Comparison of ENCODE assay signal across 8 cellular contexts in the genomic region with DNA sequence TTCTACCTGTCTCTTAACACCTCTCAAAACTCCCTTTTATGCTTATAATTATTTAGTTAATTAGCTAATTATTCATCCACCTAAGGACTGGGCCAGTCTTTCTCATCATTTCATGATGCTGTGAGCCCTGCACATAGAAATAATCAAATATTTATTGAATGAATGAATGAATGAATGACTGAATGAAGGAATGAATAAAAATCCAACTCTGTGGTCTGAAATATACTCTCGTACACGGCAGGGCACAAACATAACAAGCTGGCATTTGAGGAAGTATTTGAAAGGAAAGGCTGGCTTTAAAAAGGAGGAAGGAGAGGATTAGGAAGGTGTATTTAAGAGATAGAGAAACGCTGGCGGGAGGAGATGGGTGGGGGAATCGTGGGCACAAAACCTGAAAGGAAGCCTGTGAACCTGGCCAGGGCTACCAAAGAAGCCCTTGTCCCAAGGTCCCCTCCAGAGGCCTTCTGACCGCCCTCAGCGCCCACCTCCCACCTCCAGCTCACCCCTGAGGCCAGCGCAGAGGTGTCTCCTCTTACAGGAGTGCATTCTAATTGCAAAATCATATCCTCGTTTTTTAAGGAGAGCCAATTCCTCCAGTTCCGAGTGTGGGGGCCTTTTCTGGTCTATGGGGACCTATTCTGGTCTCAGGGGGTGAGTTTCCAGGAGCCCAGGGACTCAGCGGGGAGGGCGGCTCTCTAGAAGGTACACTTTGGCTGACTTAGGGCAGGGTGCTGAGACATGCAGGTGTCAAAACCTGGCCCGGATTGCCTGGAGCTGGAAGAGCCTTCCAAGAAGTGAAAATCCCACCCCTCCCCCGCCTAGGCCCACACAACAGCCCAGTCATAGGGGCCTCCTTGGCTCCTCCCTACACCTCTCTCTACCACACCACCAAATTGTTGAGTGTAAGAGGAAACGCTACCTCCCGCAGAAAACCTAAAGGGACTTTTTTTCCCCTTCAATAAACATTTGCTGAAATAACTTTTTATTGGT. TPM values are rescaled to one million over a fixed set of nuclear protein-coding genes. Genes with fewer than 3 reads are reported as not detected.
DNase-seq lines count a peak whose midpoint lies in the region; ATAC-seq and TF ChIP-seq lines count a peak whose summit lies in the region.

No MANE protein-coding gene starts in this region.

- no peaks in the 10 kb centered on the region for H3K27me3 Mint-ChIP-seq in activated CD4-positive, alpha-beta T cell treated with anti-CD3 and anti-CD28 coated beads for 36 hours
- H3K27me3 Mint-ChIP-seq in activated T-cell treated with anti-CD3 and anti-CD28 coated beads, Interleukin-2, amount 50 U/mL, for 24 hours, result no peaks in the 10 kb centered on the region

- 9% methylated on average over 14 of the region's 16 CpGs for WGBS in HUES64
- 59 to 69% methylated on average over 16 of the region's 16 CpGs for WGBS in testis, 2 donors

- 0 out of 2 replicates have a peak overlapping the region, but pooled peaks have one; percentile 3 for H3K27ac ChIP-seq in HUES64 (ENCODE audit: low read depth, low read length)
- no peak overlapping the region for H3K27ac ChIP-seq in testis

- no peak overlapping the region for H3K27ac Mint-ChIP-seq in activated CD4-positive, alpha-beta T cell treated with anti-CD3 and anti-CD28 coated beads for 36 hours
- H3K27ac Mint-ChIP-seq in activated T-cell treated with anti-CD3 and anti-CD28 coated beads, Interleukin-2, amount 50 U/mL, for 24 hours, result peak overlapping the region; percentile 5

- no peaks in the 10 kb centered on the region for H3K36me3 Mint-ChIP-seq in activated CD4-positive, alpha-beta T cell treated with anti-CD3 and anti-CD28 coated beads for 36 hours (ENCODE audit: low read depth)
- no peaks in the 10 kb centered on the region for H3K36me3 Mint-ChIP-seq in activated T-cell treated with anti-CD3 and anti-CD28 coated beads, Interleukin-2, amount 50 U/mL, for 24 hours (ENCODE audit: low read depth)

- no peaks in the 10 kb centered on the region for H3K9me3 ChIP-seq in HUES64 (ENCODE audit: insufficient read depth, low read depth, low read length)
- no peaks in the 10 kb centered on the region for H3K9me3 ChIP-seq in testis

- intact Hi-C loops in activated CD4-positive, alpha-beta T cell treated with anti-CD3 and anti-CD28 coated beads for 36 hours (cut with DNase I, micrococcal nuclease), result no loop called here
- intact Hi-C loops in testis (cut with DNase I; ENCODE audit: low total_unique reads), result no loop called here

- peaks cover 23% of the 10 kb centered on the region for H3K4me1 Mint-ChIP-seq in activated CD4-positive, alpha-beta T cell treated with anti-CD3 and anti-CD28 coated beads for 36 hours
- peaks cover 17% of the 10 kb centered on the region for H3K4me1 Mint-ChIP-seq in activated T-cell treated with anti-CD3 and anti-CD28 coated beads, Interleukin-2, amount 50 U/mL, for 24 hours (ENCODE audit: low read depth)

- H3K4me1 ChIP-seq in HUES64 (ENCODE audit: insufficient read depth, low read length) (peaks cover 16% of the 10 kb centered on the region), testis (no peaks in the 10 kb centered on the region)

- no peak overlapping the region for H3K4me3 Mint-ChIP-seq in activated CD4-positive, alpha-beta T cell treated with anti-CD3 and anti-CD28 coated beads for 36 hours
- H3K4me3 Mint-ChIP-seq in activated T-cell treated with anti-CD3 and anti-CD28 coated beads, Interleukin-2, amount 50 U/mL, for 24 hours, result no peak overlapping the region

- POLR2A ChIA-PET in activated CD4-positive, alpha-beta T cell treated with anti-CD3 and anti-CD28 coated beads for 36 hours (lab: Charles Lee), result no interaction called here

- H3K27me3 ChIP-seq in HUES64 (ENCODE audit: insufficient read depth, low read length) (no peaks in the 10 kb centered on the region), testis (no peaks in the 10 kb centered on the region)

- CTCF ChIA-PET in activated CD4-positive, alpha-beta T cell treated with anti-CD3 and anti-CD28 coated beads for 36 hours (lab: Charles Lee), result interaction anchor here (0.6 kb wide), 1 partner anchor 16 kb away, joined by 3 read pairs; no protein-coding TSS in a partner anchor

- peak overlapping the region; percentile 51 for H3K4me3 ChIP-seq in HUES64 (ENCODE audit: low read length)
- H3K4me3 ChIP-seq in testis, result no peak overlapping the region

- H3K36me3 ChIP-seq in HUES64 (ENCODE audit: insufficient read depth, low read length) (no peaks in the 10 kb centered on the region), testis (ENCODE audit: low read depth, missing control alignments) (no peaks in the 10 kb centered on the region)

- no peak for TF ChIP-seq POLR2A in testis (IDR thresholded peaks at IDR 0.05)

- peak; percentile 90 for ATAC-seq in activated CD4-positive, alpha-beta T cell treated with anti-CD3 and anti-CD28 coated beads for 36 hours
- peak; percentile 73 for ATAC-seq in left lobe of liver

- TF ChIP-seq CTCF in testis (IDR thresholded peaks at IDR 0.05), result no peak

- no peak overlapping the region; the same call in 1 of the 2 replicates for H3K9ac ChIP-seq in HUES64 (ENCODE audit: low read depth, low read length)

- H3K9me3 Mint-ChIP-seq in activated CD4-positive, alpha-beta T cell treated with anti-CD3 and anti-CD28 coated beads for 36 hours (ENCODE audit: low read depth), result no peaks in the 10 kb centered on the region
- H3K9me3 Mint-ChIP-seq in activated T-cell treated with anti-CD3 and anti-CD28 coated beads, Interleukin-2, amount 50 U/mL, for 24 hours, result no peaks in the 10 kb centered on the region

- DNase-seq in activated CD4-positive, alpha-beta T cell treated with anti-CD3 and anti-CD28 coated beads for 36 hours, result peak; percentile 88
- DNase-seq in activated CD4-positive, alpha-beta T cell treated with anti-CD3 and anti-CD28 coated beads for 1 hour, result no peak
- DNase-seq in activated T-cell treated with anti-CD3 and anti-CD28 coated beads, Interleukin-2, amount 50 U/mL, for 24 hours, result peak; percentile 55
- no peak for DNase-seq in left lobe of liver (ENCODE audit: low spot score)
- DNase-seq in testis, result peak; percentile 51
- DNase-seq in mucosa of gallbladder (ENCODE audit: low spot score), result no peak
- no peak for DNase-seq in hippocampal formation (lab: John Stamatoyannopoulos, UW)

RNA-seq across cellular contexts. Expression of a gene that starts 8.7 kb away (rescaled TPM):
- total RNA-seq in activated CD4-positive, alpha-beta T cell treated with anti-CD3 and anti-CD28 coated beads for 36 hours, result 1 to 10 TPM; 2.4 to 2.6 TPM
- polyA plus RNA-seq in HUES64 (2013, experiment 1 of 2), result 11.6 TPM
- polyA plus RNA-seq in HUES64 (2013, experiment 2 of 2), result 11.8 TPM
- total RNA-seq in left lobe of liver (12.8 TPM), testis (10 to 100 TPM; 10.7 to 19.0 TPM), mucosa of gallbladder (43.0 TPM)
- 14.0 TPM for polyA plus RNA-seq in testis (ENCODE audit: insufficient read depth, low read depth, low replicate concordance)

Comparison
In these comparisons a context has a peak if more than half of its experiments do, and no peak if none do; other contexts are left out.
1. DNase-seq: peak in activated CD4-positive, alpha-beta T cell treated with anti-CD3 and anti-CD28 coated beads for 36 hours (single experiment), activated T-cell treated with anti-CD3 and anti-CD28 coated beads, Interleukin-2, amount 50 U/mL, for 24 hours (single experiment) and testis (single experiment); none in activated CD4-positive, alpha-beta T cell treated with anti-CD3 and anti-CD28 coated beads for 1 hour (single experiment), left lobe of liver (single experiment), mucosa of gallbladder (single experiment) and hippocampal formation (0 of 2).